ENCODE assay signal across 8 cellular contexts in the genomic region with DNA sequence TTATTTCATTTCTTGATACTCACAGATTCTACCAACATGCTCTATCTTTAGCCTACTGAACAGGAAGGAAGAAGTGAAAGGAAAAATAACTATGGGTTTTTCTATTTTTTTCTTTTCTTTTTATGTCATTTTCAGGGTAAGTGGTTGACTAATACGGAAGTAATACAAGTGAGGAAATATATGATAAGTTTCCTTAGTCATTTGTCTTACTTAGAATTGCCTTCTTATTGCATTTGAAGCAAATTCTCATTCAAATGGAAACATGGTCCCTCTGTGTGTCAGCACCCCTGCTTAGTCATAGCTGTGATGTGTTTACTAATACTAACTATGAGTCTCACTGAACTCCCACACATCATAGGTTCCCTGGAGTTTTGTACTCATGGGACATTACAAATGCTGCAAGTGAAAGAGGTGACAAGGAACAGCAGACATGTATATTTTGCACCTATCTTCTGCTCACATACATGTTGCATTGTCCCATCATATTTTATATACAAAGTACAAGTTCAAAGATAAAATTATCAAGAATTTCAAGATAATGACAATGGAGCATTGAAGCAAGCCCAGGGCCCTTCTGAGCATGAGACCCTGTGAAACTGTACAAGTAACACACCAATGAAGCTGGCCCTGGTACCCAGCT.
DNase-seq lines count a peak whose midpoint lies in the region; ATAC-seq and TF ChIP-seq lines count a peak whose summit lies in the region.

No MANE protein-coding gene starts in this region.

- no peak overlapping the region for H3K27ac ChIP-seq in thyroid gland

- WGBS in thyroid gland, 2 donors = 67 to 73% methylated on average over 1 of the region's 1 CpG

- no peaks in the 10 kb centered on the region for H3K27me3 ChIP-seq in thyroid gland

- no peaks in the 10 kb centered on the region for H3K4me1 ChIP-seq in thyroid gland

- DNase-seq in activated CD4-positive, CD25-positive, alpha-beta regulatory T cell (lab: John Stamatoyannopoulos, UW) = no peak
- DNase-seq in activated naive CD4-positive, alpha-beta T cell treated with anti-CD3 and anti-CD28 coated beads, Interleukin-2, amount 50 U/mL, for 16 hours = peak; percentile 51
- DNase-seq in stimulated activated CD8-positive, alpha-beta memory T cell treated with anti-CD3 and anti-CD28 coated beads, Interleukin-4, amount 100 ng/mL, for 24 hours (ENCODE audit: low read depth) = peak; percentile 6
- DNase-seq in NCI-H1417 (lab: John Stamatoyannopoulos, UW) (no peak), medulla oblongata (ENCODE audit: extremely low spot score) (no peak), thyroid gland (no peak)

- intact Hi-C loops in thyroid gland (cut with DNase I) = no loop called here

- H3K9me3 ChIP-seq in thyroid gland = no peaks in the 10 kb centered on the region

- TF ChIP-seq CTCF in thyroid gland (IDR thresholded peaks at IDR 0.05) = no peak

- no peak for TF ChIP-seq POLR2A in thyroid gland (IDR thresholded peaks at IDR 0.05)

- ATAC-seq in activated CD4-positive, CD25-positive, alpha-beta regulatory T cell treated with anti-CD3 and anti-CD28 coated beads, Interleukin-2, amount 50 U/mL, for 24 hours = peak; percentile 93 to 97
- ATAC-seq in HG03469 (IDR thresholded peaks at IDR 0.05; ENCODE audit: unreplicated experiment) = peak; percentile 67

- H3K4me3 ChIP-seq in thyroid gland (replicated peaks in 1 of 3) = no peak overlapping the region

- no peaks in the 10 kb centered on the region for H3K36me3 ChIP-seq in thyroid gland

Comparison
In these comparisons a context has a peak if more than half of its experiments do, and no peak if none do; other contexts are left out.
1. DNase-seq: peak in activated naive CD4-positive, alpha-beta T cell treated with anti-CD3 and anti-CD28 coated beads, Interleukin-2, amount 50 U/mL, for 16 hours (single experiment) and stimulated activated CD8-positive, alpha-beta memory T cell treated with anti-CD3 and anti-CD28 coated beads, Interleukin-4, amount 100 ng/mL, for 24 hours (single experiment); none in activated CD4-positive, CD25-positive, alpha-beta regulatory T cell (0 of 4), NCI-H1417 (0 of 3), medulla oblongata (single experiment) and thyroid gland (0 of 2).